Comparison of ENCODE assay signal across 18 cellular contexts in the genomic region with DNA sequence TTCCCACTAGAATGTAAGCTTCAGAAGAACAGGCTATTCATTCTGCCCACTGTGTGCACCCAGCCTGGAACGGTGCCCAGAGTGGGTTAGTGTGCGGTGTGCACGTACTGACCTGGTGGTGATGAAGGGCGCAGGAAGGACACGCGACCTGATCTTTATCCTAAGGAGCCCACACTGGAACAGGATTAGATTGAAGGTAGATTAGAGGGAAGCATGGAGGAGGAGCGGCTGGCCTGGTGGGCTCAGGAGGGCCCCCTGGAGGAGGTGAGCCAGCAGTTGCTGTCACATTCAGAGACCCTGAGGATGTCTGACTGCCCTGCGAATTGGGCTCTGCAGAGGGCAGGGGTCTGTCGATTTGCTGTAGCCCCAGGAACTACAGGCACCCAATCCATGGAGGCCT.
DNase-seq lines count a peak whose midpoint lies in the region; ATAC-seq, FAIRE-seq and TF ChIP-seq lines count a peak whose summit lies in the region.
"Had no signal": no experiment of that assay in that cellular context is flagged by ENCODE, and none has a peak within 500 bp of the region (broad histone marks: within the 10 kb centered on the region; RNA-seq: fewer than 3 reads in every experiment).

No MANE protein-coding gene starts in this region.

- TF ChIP-seq CTCF in heart right ventricle (IDR thresholded peaks at IDR 0.05) = no peak
- peak; percentile 87 for TF ChIP-seq CTCF in WERI-Rb-1 (IDR thresholded peaks at IDR 0.05; ENCODE audit: low read depth, low read length)

- DNase-seq in right cardiac atrium (peak in 2 of 3 donors; percentile 42 to 55), heart right ventricle (no peak), WERI-Rb-1 (peak; percentile 77), left lobe of liver (ENCODE audit: low spot score) (peak; percentile 34), small intestine (no peak), activated gamma-delta T cell treated with Interleukin-2 at 50 U/mL for 16 hours (no peak)
- no peak for DNase-seq in activated CD4-positive, alpha-beta T cell treated with anti-CD3 and anti-CD28 coated beads, Interleukin-2, amount 10 ng/mL, durations not matched to agents 24 days and 14 days
- no peak for DNase-seq in activated CD4-positive, alpha-beta T cell treated with anti-CD3 and anti-CD28 coated beads for 1 hour
- DNase-seq: ACHN, activated T-cell treated with anti-CD3 and anti-CD28 coated beads for 4 hours, DMS79, left cardiac atrium, naive B cell, NCI-H146, NCI-H774 had no signal

- 87% methylated on average over 9 of the region's 9 CpGs for WGBS in right cardiac atrium
- 83 to 86% methylated on average over 9 of the region's 9 CpGs for WGBS in heart right ventricle, 2 donors
- WGBS in small intestine, 3 donors = 87 to 90% (median 89%) methylated on average over 9 of the region's 9 CpGs

- H3K36me3 Mint-ChIP-seq in activated CD4-positive, alpha-beta T cell treated with anti-CD3 and anti-CD28 coated beads, Interleukin-2, amount 10 ng/mL, durations not matched to agents 24 days and 14 days (ENCODE audit: low read depth) = no peaks in the 10 kb centered on the region

- H3K36me3 ChIP-seq in heart right ventricle (no peaks in the 10 kb centered on the region), WERI-Rb-1 (no peaks in the 10 kb centered on the region), small intestine (ENCODE audit: control insufficient read depth in 2 of 2, insufficient read depth in 2 of 2, low read length in 2 of 2) (no peaks in the 10 kb centered on the region)
- H3K36me3 ChIP-seq: gastroesophageal sphincter, tibial artery had no signal

- H3K4me3 Mint-ChIP-seq in activated CD4-positive, alpha-beta T cell treated with anti-CD3 and anti-CD28 coated beads, Interleukin-2, amount 10 ng/mL, durations not matched to agents 24 days and 14 days = no peak overlapping the region

- no peaks in the 10 kb centered on the region for H3K27me3 Mint-ChIP-seq in activated CD4-positive, alpha-beta T cell treated with anti-CD3 and anti-CD28 coated beads, Interleukin-2, amount 10 ng/mL, durations not matched to agents 24 days and 14 days

- H3K27ac ChIP-seq in right cardiac atrium (ENCODE audit: low read length) = no peak overlapping the region
- H3K27ac ChIP-seq in heart right ventricle = peak overlapping the region in 5 of 10 donors; percentile 31 to 91 (median 83)
- H3K27ac ChIP-seq in WERI-Rb-1 = peak overlapping the region; percentile 22
- no peak overlapping the region for H3K27ac ChIP-seq in small intestine (ENCODE audit: low read depth in 1 of 2, low read length in 1 of 2)
- H3K27ac ChIP-seq: tibial artery had no signal

- no peak for FAIRE-seq in small intestine (lab: Jason Lieb, UNC)

- H3K4me1 Mint-ChIP-seq in activated CD4-positive, alpha-beta T cell treated with anti-CD3 and anti-CD28 coated beads, Interleukin-2, amount 10 ng/mL, durations not matched to agents 24 days and 14 days = no peaks in the 10 kb centered on the region
- H3K4me1 Mint-ChIP-seq: naive B cell had no signal

- H3K9me3 ChIP-seq in right cardiac atrium (ENCODE audit: control insufficient read depth, low read length) = no peaks in the 10 kb centered on the region
- no peaks in the 10 kb centered on the region for H3K9me3 ChIP-seq in heart right ventricle
- peaks cover 3% of the 10 kb centered on the region for H3K9me3 ChIP-seq in WERI-Rb-1 (ENCODE audit: severe bottlenecking)
- H3K9me3 ChIP-seq in small intestine (ENCODE audit: control insufficient read depth, low read depth) = no peaks in the 10 kb centered on the region
- H3K9me3 ChIP-seq: gastroesophageal sphincter, tibial artery had no signal

- intact Hi-C loops in right cardiac atrium (cut with DNase I) = loop anchor here in 2 of 4 donors (5.0 to 10.0 kb wide), 2 partner anchors 50 to 52 kb away; no protein-coding TSS in a partner anchor
- intact Hi-C loops in heart right ventricle (cut with DNase I) = loop anchor here in 1 of 10 donors (5.0 kb wide), 1 partner anchor 50 kb away; no protein-coding TSS in a partner anchor
- intact Hi-C loops in activated CD4-positive, alpha-beta T cell treated with anti-CD3 and anti-CD28 coated beads, Interleukin-2, amount 10 ng/mL, durations not matched to agents 24 days and 14 days (cut with micrococcal nuclease) = no loop called here

- no peak overlapping the region for H3K4me3 ChIP-seq in right cardiac atrium (ENCODE audit: low read length)
- no peak overlapping the region for H3K4me3 ChIP-seq in heart right ventricle
- no peak overlapping the region for H3K4me3 ChIP-seq in WERI-Rb-1 (ENCODE audit: low read depth, low read length)
- H3K4me3 ChIP-seq in small intestine (ENCODE audit: low read depth in 1 of 2, low read length in 2 of 2) = no peak overlapping the region
- H3K4me3 ChIP-seq: gastroesophageal sphincter, skin epidermis, tibial artery had no signal

- H3K27me3 ChIP-seq in right cardiac atrium (ENCODE audit: control insufficient read depth, insufficient read depth) (no peaks in the 10 kb centered on the region), heart right ventricle (no peaks in the 10 kb centered on the region), WERI-Rb-1 (ENCODE audit: insufficient read depth, low read depth, severe bottlenecking) (no peaks in the 10 kb centered on the region), small intestine (ENCODE audit: control insufficient read depth in 2 of 2, insufficient read depth in 2 of 2, low read length in 2 of 2) (no peaks in the 10 kb centered on the region)
- H3K27me3 ChIP-seq: gastroesophageal sphincter had no signal

- H3K4me1 ChIP-seq in right cardiac atrium (ENCODE audit: control insufficient read depth, insufficient read depth, low read length) (peaks cover 6% of the 10 kb centered on the region), heart right ventricle (peaks cover 16 to 50% (median 38%) of the 10 kb centered on the region in 9 donors), small intestine (ENCODE audit: control insufficient read depth in 2 of 2, insufficient read depth in 1 of 2, low read depth in 1 of 2, low read length in 1 of 2) (no peaks in the 10 kb centered on the region)

- ATAC-seq in right cardiac atrium (no peak), heart right ventricle (no peak), left lobe of liver (no peak)
- ATAC-seq: left cardiac atrium had no signal

- H3K9me3 Mint-ChIP-seq in activated CD4-positive, alpha-beta T cell treated with anti-CD3 and anti-CD28 coated beads, Interleukin-2, amount 10 ng/mL, durations not matched to agents 24 days and 14 days = no peaks in the 10 kb centered on the region

- H3K27ac Mint-ChIP-seq in activated CD4-positive, alpha-beta T cell treated with anti-CD3 and anti-CD28 coated beads, Interleukin-2, amount 10 ng/mL, durations not matched to agents 24 days and 14 days = no peak overlapping the region
- H3K27ac Mint-ChIP-seq: naive B cell had no signal

Comparison
In these comparisons a context has a peak if more than half of its experiments do, and no peak if none do; other contexts are left out.
1. DNase-seq: peak in right cardiac atrium (2 of 3), WERI-Rb-1 (single experiment) and left lobe of liver (single experiment); none in heart right ventricle (0 of 2), small intestine (single experiment), activated CD4-positive, alpha-beta T cell treated with anti-CD3 and anti-CD28 coated beads, Interleukin-2, amount 10 ng/mL, durations not matched to agents 24 days and 14 days (single experiment), activated CD4-positive, alpha-beta T cell treated with anti-CD3 and anti-CD28 coated beads for 1 hour (single experiment) and activated gamma-delta T cell treated with Interleukin-2 at 50 U/mL for 16 hours (single experiment).